1 cellular context compared by ENCODE assay signal in genomic region chr6:13474360-13474759, GRCh38.
TF ChIP-seq lines count a peak whose summit lies in the region.

No MANE protein-coding gene starts in this region.

TF ChIP-seq in HepG2, 621 proteins besides CTCF, POLR2A, EP300 and RAD21 (continued from another document and continues in another):
- TF ChIP-seq KIAA2018 (CRISPR knock-in tag; IDR thresholded peaks at IDR 0.05; ENCODE audit: borderline replicate concordance) (no peak), ZNF773 (CRISPR knock-in tag; IDR thresholded peaks at IDR 0.05; ENCODE audit: borderline replicate concordance) (no peak), FOXC1 (CRISPR knock-in tag; IDR thresholded peaks at IDR 0.05; ENCODE audit: borderline replicate concordance) (no peak), ARID2 (CRISPR knock-in tag; IDR thresholded peaks at IDR 0.05; ENCODE audit: borderline replicate concordance) (no peak), MEF2D (CRISPR knock-in tag; IDR thresholded peaks at IDR 0.05) (no peak), MATR3 (CRISPR knock-in tag; IDR thresholded peaks at IDR 0.05) (no peak), ZNF256 (CRISPR knock-in tag; conservative IDR thresholded peaks at IDR 0.05) (no peak), HNF4G (IDR thresholded peaks at IDR 0.05; ENCODE audit: borderline replicate concordance, low read depth, low read length) (0 out of 2 replicates have a peak, but pooled peaks have one; percentile 10), HNF4G (CRISPR knock-in tag; IDR thresholded peaks at IDR 0.05; ENCODE audit: borderline replicate concordance, low read depth) (no peak), HCFC1 (IDR thresholded peaks at IDR 0.05; ENCODE audit: low read depth, low read length) (no peak), KLF16 (CRISPR knock-in tag; IDR thresholded peaks at IDR 0.05) (no peak), ZNF281 (CRISPR knock-in tag; IDR thresholded peaks at IDR 0.05; ENCODE audit: borderline replicate concordance) (no peak), TCF12 (IDR thresholded peaks at IDR 0.05) (no peak), TCF12 (CRISPR knock-in tag; IDR thresholded peaks at IDR 0.05) (no peak), RFX5 (IDR thresholded peaks at IDR 0.05; ENCODE audit: low read depth, low read length) (no peak), ZNF644 (CRISPR knock-in tag; IDR thresholded peaks at IDR 0.05; ENCODE audit: low read depth) (0 out of 2 replicates have a peak, but pooled peaks have one; percentile 57), MAFF (IDR thresholded peaks at IDR 0.05; ENCODE audit: low read depth, low read length) (no peak), ZFY (CRISPR knock-in tag; IDR thresholded peaks at IDR 0.05) (no peak), KMT2A (CRISPR knock-in tag; IDR thresholded peaks at IDR 0.05) (no peak), SUZ12 (IDR thresholded peaks at IDR 0.05; ENCODE audit: low read depth, low read length) (no peak), ZNF503 (CRISPR knock-in tag; IDR thresholded peaks at IDR 0.05) (no peak), ARID3A (IDR thresholded peaks at IDR 0.05; ENCODE audit: low read depth, low read length) (0 out of 2 replicates have a peak, but pooled peaks have one; percentile 17), ZNF12 (CRISPR knock-in tag; IDR thresholded peaks at IDR 0.05) (no peak), KLF11 (CRISPR knock-in tag; IDR thresholded peaks at IDR 0.05) (no peak), NFIB (CRISPR knock-in tag; IDR thresholded peaks at IDR 0.05; ENCODE audit: borderline replicate concordance) (no peak), SAFB2 (CRISPR knock-in tag; IDR thresholded peaks at IDR 0.05; ENCODE audit: borderline replicate concordance, low read depth) (no peak)
- TF ChIP-seq, protein P1, sequence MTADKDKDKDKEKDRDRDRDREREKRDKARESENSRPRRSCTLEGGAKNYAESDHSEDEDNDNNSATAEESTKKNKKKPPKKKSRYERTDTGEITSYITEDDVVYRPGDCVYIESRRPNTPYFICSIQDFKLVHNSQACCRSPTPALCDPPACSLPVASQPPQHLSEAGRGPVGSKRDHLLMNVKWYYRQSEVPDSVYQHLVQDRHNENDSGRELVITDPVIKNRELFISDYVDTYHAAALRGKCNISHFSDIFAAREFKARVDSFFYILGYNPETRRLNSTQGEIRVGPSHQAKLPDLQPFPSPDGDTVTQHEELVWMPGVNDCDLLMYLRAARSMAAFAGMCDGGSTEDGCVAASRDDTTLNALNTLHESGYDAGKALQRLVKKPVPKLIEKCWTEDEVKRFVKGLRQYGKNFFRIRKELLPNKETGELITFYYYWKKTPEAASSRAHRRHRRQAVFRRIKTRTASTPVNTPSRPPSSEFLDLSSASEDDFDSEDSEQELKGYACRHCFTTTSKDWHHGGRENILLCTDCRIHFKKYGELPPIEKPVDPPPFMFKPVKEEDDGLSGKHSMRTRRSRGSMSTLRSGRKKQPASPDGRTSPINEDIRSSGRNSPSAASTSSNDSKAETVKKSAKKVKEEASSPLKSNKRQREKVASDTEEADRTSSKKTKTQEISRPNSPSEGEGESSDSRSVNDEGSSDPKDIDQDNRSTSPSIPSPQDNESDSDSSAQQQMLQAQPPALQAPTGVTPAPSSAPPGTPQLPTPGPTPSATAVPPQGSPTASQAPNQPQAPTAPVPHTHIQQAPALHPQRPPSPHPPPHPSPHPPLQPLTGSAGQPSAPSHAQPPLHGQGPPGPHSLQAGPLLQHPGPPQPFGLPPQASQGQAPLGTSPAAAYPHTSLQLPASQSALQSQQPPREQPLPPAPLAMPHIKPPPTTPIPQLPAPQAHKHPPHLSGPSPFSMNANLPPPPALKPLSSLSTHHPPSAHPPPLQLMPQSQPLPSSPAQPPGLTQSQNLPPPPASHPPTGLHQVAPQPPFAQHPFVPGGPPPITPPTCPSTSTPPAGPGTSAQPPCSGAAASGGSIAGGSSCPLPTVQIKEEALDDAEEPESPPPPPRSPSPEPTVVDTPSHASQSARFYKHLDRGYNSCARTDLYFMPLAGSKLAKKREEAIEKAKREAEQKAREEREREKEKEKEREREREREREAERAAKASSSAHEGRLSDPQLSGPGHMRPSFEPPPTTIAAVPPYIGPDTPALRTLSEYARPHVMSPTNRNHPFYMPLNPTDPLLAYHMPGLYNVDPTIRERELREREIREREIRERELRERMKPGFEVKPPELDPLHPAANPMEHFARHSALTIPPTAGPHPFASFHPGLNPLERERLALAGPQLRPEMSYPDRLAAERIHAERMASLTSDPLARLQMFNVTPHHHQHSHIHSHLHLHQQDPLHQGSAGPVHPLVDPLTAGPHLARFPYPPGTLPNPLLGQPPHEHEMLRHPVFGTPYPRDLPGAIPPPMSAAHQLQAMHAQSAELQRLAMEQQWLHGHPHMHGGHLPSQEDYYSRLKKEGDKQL (CRISPR knock-in tag; IDR thresholded peaks at IDR 0.05; ENCODE audit: low read depth): no peak
- TF ChIP-seq, protein P2, sequence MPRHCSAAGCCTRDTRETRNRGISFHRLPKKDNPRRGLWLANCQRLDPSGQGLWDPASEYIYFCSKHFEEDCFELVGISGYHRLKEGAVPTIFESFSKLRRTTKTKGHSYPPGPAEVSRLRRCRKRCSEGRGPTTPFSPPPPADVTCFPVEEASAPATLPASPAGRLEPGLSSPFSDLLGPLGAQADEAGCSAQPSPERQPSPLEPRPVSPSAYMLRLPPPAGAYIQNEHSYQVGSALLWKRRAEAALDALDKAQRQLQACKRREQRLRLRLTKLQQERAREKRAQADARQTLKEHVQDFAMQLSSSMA (CRISPR knock-in tag; IDR thresholded peaks at IDR 0.05): no peak
- TF ChIP-seq, protein P3, sequence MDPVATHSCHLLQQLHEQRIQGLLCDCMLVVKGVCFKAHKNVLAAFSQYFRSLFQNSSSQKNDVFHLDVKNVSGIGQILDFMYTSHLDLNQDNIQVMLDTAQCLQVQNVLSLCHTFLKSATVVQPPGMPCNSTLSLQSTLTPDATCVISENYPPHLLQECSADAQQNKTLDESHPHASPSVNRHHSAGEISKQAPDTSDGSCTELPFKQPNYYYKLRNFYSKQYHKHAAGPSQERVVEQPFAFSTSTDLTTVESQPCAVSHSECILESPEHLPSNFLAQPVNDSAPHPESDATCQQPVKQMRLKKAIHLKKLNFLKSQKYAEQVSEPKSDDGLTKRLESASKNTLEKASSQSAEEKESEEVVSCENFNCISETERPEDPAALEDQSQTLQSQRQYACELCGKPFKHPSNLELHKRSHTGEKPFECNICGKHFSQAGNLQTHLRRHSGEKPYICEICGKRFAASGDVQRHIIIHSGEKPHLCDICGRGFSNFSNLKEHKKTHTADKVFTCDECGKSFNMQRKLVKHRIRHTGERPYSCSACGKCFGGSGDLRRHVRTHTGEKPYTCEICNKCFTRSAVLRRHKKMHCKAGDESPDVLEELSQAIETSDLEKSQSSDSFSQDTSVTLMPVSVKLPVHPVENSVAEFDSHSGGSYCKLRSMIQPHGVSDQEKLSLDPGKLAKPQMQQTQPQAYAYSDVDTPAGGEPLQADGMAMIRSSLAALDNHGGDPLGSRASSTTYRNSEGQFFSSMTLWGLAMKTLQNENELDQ (CRISPR knock-in tag; IDR thresholded peaks at IDR 0.05; ENCODE audit: borderline replicate concordance): no peak
- TF ChIP-seq, protein P4, sequence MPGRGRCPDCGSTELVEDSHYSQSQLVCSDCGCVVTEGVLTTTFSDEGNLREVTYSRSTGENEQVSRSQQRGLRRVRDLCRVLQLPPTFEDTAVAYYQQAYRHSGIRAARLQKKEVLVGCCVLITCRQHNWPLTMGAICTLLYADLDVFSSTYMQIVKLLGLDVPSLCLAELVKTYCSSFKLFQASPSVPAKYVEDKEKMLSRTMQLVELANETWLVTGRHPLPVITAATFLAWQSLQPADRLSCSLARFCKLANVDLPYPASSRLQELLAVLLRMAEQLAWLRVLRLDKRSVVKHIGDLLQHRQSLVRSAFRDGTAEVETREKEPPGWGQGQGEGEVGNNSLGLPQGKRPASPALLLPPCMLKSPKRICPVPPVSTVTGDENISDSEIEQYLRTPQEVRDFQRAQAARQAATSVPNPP (CRISPR knock-in tag; IDR thresholded peaks at IDR 0.05): no peak
